8 cellular contexts compared by ENCODE assay signal in the genomic region with DNA sequence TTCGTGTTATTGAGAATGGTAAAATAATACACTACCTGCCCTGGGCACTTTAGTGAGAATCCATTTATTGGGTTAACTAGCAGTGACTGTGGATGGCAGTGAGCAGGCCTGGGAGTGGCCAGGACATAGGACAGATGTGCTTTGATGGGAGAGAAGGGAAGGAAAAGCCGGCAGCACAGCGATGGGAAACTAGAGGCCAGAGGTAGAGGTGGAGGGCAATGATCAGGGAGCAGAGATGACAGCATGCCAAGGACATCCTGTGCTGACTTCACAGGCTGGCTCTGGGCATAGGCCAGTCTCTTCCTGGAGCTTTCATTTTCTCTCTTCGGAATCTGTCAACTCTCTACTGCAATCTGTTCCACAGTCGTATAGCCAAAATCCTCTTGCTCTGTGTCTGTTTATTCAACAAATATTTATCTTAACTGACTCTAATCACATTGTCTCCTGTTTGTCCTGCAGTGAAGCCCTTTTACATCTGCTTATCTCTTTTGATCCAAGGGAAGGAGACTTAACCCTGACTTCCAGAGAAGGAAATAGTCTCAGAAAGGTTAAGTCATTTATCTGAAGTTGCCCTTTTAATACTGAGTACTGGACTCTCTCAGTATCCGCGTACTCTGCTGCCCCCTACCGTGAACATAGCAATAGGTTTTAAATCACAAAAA. TPM values are rescaled to one million over a fixed set of nuclear protein-coding genes. Genes with fewer than 3 reads are reported as not detected.
DNase-seq lines count a peak whose midpoint lies in the region; ATAC-seq and TF ChIP-seq lines count a peak whose summit lies in the region.

No MANE protein-coding gene starts in this region.

- no peak overlapping the region for H3K27ac Mint-ChIP-seq in progenitor cell of endocrine pancreas

- H3K4me3 Mint-ChIP-seq in progenitor cell of endocrine pancreas (ENCODE audit: low read depth): no peak overlapping the region

- H3K36me3 Mint-ChIP-seq in progenitor cell of endocrine pancreas (ENCODE audit: insufficient read depth): no peaks in the 10 kb centered on the region

- DNase-seq in ELR (ENCODE audit: low read depth) (peak; percentile 88), NCI-H1105 (lab: John Stamatoyannopoulos, UW) (peak; percentile 50), T follicular helper cell (ENCODE audit: low read depth) (peak; percentile 66), adrenal gland (peak; percentile 84 to 95 (median 89)), cardiac septum (ENCODE audit: low spot score) (peak; percentile 85), progenitor cell of endocrine pancreas (ENCODE audit: low spot score, unreplicated experiment) (peak; percentile 67), upper lobe of left lung (peak in 1 of 2 donors; percentile 78)

- TF ChIP-seq EP300 in upper lobe of left lung (IDR thresholded peaks at IDR 0.05): peak in 2 of 4 donors; percentile 1 to 17

- TF ChIP-seq CTCF in adrenal gland (IDR thresholded peaks at IDR 0.05) (peak; percentile 82 to 98 (median 92)), progenitor cell of endocrine pancreas (IDR thresholded peaks at IDR 0.05; ENCODE audit: unreplicated experiment) (peak; percentile 87), upper lobe of left lung (IDR thresholded peaks at IDR 0.05) (peak; percentile 55 to 92 (median 82))

- no peaks in the 10 kb centered on the region for H3K27me3 Mint-ChIP-seq in progenitor cell of endocrine pancreas

- peaks cover 14% of the 10 kb centered on the region for H3K9me3 Mint-ChIP-seq in progenitor cell of endocrine pancreas (ENCODE audit: low read depth)

- ATAC-seq in upper lobe of left lung (ENCODE audit: low FRiP score in 2 of 2) (peak; percentile 96), HG03469 (IDR thresholded peaks at IDR 0.05; ENCODE audit: unreplicated experiment) (no peak)

- H3K36me3 ChIP-seq in adrenal gland (replicated peaks in 1 of 2): no peaks in the 10 kb centered on the region
- no peaks in the 10 kb centered on the region for H3K36me3 ChIP-seq in upper lobe of left lung

- no peaks in the 10 kb centered on the region for H3K27me3 ChIP-seq in adrenal gland
- no peaks in the 10 kb centered on the region for H3K27me3 ChIP-seq in upper lobe of left lung

- no peaks in the 10 kb centered on the region for H3K9me3 ChIP-seq in adrenal gland (replicated peaks in 1 of 3)
- peaks cover 0 to 9% (median 0%) of the 10 kb centered on the region in 4 donors for H3K9me3 ChIP-seq in upper lobe of left lung

- peak overlapping the region in 3 of 4 donors; percentile 13 to 32 (median 19) for H3K4me3 ChIP-seq in adrenal gland
- H3K4me3 ChIP-seq in upper lobe of left lung: peak overlapping the region in 1 of 4 donors; percentile 16

- intact Hi-C loops in adrenal gland (cut with DNase I) (loop anchor here in 1 of 2 donors (10.0 kb wide), 1 partner anchor 63 kb away; a partner anchor contains a TSS), cardiac septum (cut with DNase I) (loop anchor here (1.0 to 2.0 kb wide), 2 partner anchors 63 to 111 kb away; no protein-coding TSS in a partner anchor)

- TF ChIP-seq POLR2A in adrenal gland (IDR thresholded peaks at IDR 0.05) (no peak), upper lobe of left lung (IDR thresholded peaks at IDR 0.05) (no peak)

- H3K4me1 ChIP-seq in adrenal gland (replicated peaks in 1 of 2) (peaks cover 6 to 14% of the 10 kb centered on the region in 2 donors), upper lobe of left lung (peaks cover 6 to 16% (median 12%) of the 10 kb centered on the region in 4 donors)

- H3K27ac ChIP-seq in adrenal gland (peak overlapping the region; percentile 33 to 79 (median 77)), upper lobe of left lung (peak overlapping the region; percentile 43 to 80 (median 68))

- WGBS in adrenal gland, 4 donors: 6 to 16% (median 12%) methylated on average over 8 of the region's 8 CpGs
- WGBS in upper lobe of left lung, 2 donors: 19 to 25% methylated on average over 8 of the region's 8 CpGs

- peaks cover 1% of the 10 kb centered on the region for H3K4me1 Mint-ChIP-seq in progenitor cell of endocrine pancreas (ENCODE audit: low read depth)

RNA-seq across cellular contexts. Expression of a gene that starts 18.4 kb away (rescaled TPM):
- total RNA-seq in adrenal gland (1 to 10 TPM in 6 of 8 donors, under 1 TPM in 2; 0.09 to 2.3 (median 1.3) TPM), cardiac septum (0.40 TPM), progenitor cell of endocrine pancreas (3.4 TPM in 2 replicates), upper lobe of left lung (10 to 100 TPM in 5 of 6 donors, 1 to 10 TPM in 1; 7.3 to 25.4 (median 15.6) TPM)
- 1 to 10 TPM; 1.0 to 1.6 (median 1.4) TPM for polyA plus RNA-seq in adrenal gland

RNA-seq across cellular contexts. Expression of a gene that starts 36.2 kb away (rescaled TPM):
- total RNA-seq in adrenal gland (10 to 100 TPM; 15.8 to 87.0 (median 29.2) TPM), cardiac septum (5.4 TPM), progenitor cell of endocrine pancreas (0.51 and 0.55 TPM in 2 replicates), upper lobe of left lung (10 to 100 TPM in 4 of 6 donors, 1 to 10 TPM in 2; 5.2 to 24.7 (median 11.6) TPM)
- 10 to 100 TPM; 21.4 to 51.7 (median 29.8) TPM for polyA plus RNA-seq in adrenal gland
